Comparison of ENCODE assay signal across 19 cellular contexts in the genomic region with DNA sequence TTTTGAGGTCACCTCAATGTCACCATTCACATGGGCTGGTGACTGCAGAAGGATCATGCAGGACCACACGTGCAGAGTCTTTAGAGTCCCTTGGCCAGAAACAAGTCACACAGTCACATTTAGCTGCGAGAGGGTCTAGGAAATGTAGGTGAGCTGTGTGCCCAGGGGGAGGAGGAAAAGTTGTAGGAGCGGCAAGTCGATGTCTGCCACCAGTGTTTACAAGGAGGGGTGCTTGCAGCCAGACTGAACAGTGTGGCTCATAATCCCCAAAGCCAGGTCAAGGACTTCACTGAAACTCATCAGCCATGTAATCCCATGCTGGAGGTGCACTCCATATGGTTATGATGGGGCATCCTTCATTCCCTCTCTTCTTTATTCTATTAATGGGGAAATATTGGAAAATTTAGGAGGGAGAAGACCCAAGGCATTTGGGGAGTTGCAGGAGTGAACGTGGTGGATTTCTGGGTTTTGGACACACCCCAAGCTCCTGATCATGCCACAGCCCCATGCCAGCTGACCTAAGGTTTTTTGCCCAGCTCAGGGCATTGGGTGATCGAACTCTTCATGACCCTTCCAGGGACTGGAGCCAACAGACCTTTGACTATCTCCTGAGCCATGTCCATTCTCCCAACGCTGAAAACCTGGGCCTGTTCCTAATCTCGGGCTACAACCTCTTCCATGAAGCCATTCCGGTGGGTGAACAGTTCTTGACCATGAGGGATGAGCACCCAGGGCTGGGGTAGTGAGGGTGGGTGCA. TPM values are rescaled to one million over a fixed set of nuclear protein-coding genes. Genes with fewer than 3 reads are reported as not detected.
DNase-seq lines count a peak whose midpoint lies in the region; ATAC-seq, FAIRE-seq and TF ChIP-seq lines count a peak whose summit lies in the region.
"Had no signal": no experiment of that assay in that cellular context is flagged by ENCODE, and none has a peak within 500 bp of the region (broad histone marks: within the 10 kb centered on the region; RNA-seq: fewer than 3 reads in every experiment).

No MANE protein-coding gene starts in this region.

- H3K4me1 ChIP-seq in HEK293 (ENCODE audit: control insufficient read depth, insufficient read depth, low read length) = no peaks in the 10 kb centered on the region
- H3K4me1 ChIP-seq in HepG2 (ENCODE audit: insufficient read depth, low read length) = no peaks in the 10 kb centered on the region
- no peaks in the 10 kb centered on the region for H3K4me1 ChIP-seq in osteoblast (ENCODE audit: insufficient read depth, low read length)
- H3K4me1 ChIP-seq: BLaER1, HAP-1 had no signal

- TF ChIP-seq EP300 in HepG2 (IDR thresholded peaks at IDR 0.05; ENCODE audit: low read depth in 2 of 2, low read length in 2 of 2) (no peak), HepG2 (CRISPR knock-in tag; IDR thresholded peaks at IDR 0.05; ENCODE audit: borderline replicate concordance) (no peak)

- no peak for TF ChIP-seq RAD21 in HepG2 (CRISPR knock-in tag; IDR thresholded peaks at IDR 0.05)

- H3K36me3 ChIP-seq in HEK293 (ENCODE audit: control insufficient read depth in 2 of 2, insufficient read depth in 1 of 2, low read length in 2 of 2) (no peaks in the 10 kb centered on the region), HepG2 (replicated peaks in 1 of 2; ENCODE audit: control insufficient read depth in 1 of 2, insufficient read depth in 2 of 2, low read length in 2 of 2) (no peaks in the 10 kb centered on the region), osteoblast (ENCODE audit: insufficient read depth, low read length) (no peaks in the 10 kb centered on the region)
- H3K36me3 ChIP-seq: BLaER1, HAP-1 had no signal

- H3K27ac ChIP-seq in HEK293 (ENCODE audit: extremely low read depth, low read depth, low read length) (no peak overlapping the region), HepG2 (ENCODE audit: extremely low read length, insufficient read depth, low read length) (no peak overlapping the region), osteoblast (ENCODE audit: low read depth, low read length) (no peak overlapping the region)
- H3K27ac ChIP-seq: BLaER1 had no signal

- H3K4me2 ChIP-seq in HepG2 (ENCODE audit: low read depth, low read length) = no peak overlapping the region
- H3K4me2 ChIP-seq in osteoblast (ENCODE audit: insufficient read depth, low read length) = no peak overlapping the region
- H3K4me2 ChIP-seq: BLaER1 had no signal

- intact Hi-C loops in HepG2 (cut with micrococcal nuclease; ENCODE audit: unreplicated experiment) = no loop called here

- no peak overlapping the region for H3K4me3 ChIP-seq in HEK293 (ENCODE audit: low read depth, low read length)
- no peak overlapping the region for H3K4me3 ChIP-seq in HepG2 (replicated peaks in 1 of 3; ENCODE audit: insufficient read depth in 1 of 3, low read depth in 2 of 3, low read length in 3 of 3)
- H3K4me3 ChIP-seq in osteoblast (ENCODE audit: insufficient read depth, low read length) = no peak overlapping the region
- H3K4me3 ChIP-seq: BLaER1, GM12878, HAP-1 had no signal

- CTCF ChIA-PET in HEK293 (lab: Yijun Ruan, JAX) = interaction anchor here (0.7 to 1.1 kb wide), 2 partner anchors 21 to 58 kb away, joined by 3 read pairs; no protein-coding TSS in a partner anchor
- CTCF ChIA-PET in HepG2 (lab: Yijun Ruan, JAX; ENCODE audit: low intra/inter-chr PET ratio, low total read pairs) = no interaction called here

- TF ChIP-seq POLR2A in HepG2 (IDR thresholded peaks at IDR 0.05; ENCODE audit: insufficient read depth in 1 of 2, low read depth in 2 of 2, low read length in 2 of 2) = no peak

- no peaks in the 10 kb centered on the region for H3K27me3 ChIP-seq in HepG2 (ENCODE audit: control insufficient read depth in 1 of 2, insufficient read depth in 2 of 2, low read length in 2 of 2)
- no peaks in the 10 kb centered on the region for H3K27me3 ChIP-seq in osteoblast (ENCODE audit: insufficient read depth, low read length)
- H3K27me3 ChIP-seq: BLaER1 had no signal

- H3K79me2 ChIP-seq in HepG2 (ENCODE audit: insufficient read depth, low read length) (no peaks in the 10 kb centered on the region), osteoblast (ENCODE audit: insufficient read depth, low read length) (no peaks in the 10 kb centered on the region)

- in situ Hi-C loops in HepG2 (cut with HindIII; ENCODE audit: extremely low pct_ligation_motif_present, low pct_unique_long_range_greater_than_20kb) = loop anchor here (10.0 kb wide), 1 partner anchor 208 kb away; the partner anchor contains the start of genes ALKBH2 and UNG

- no peaks in the 10 kb centered on the region for H3K9me3 ChIP-seq in HEK293 (ENCODE audit: control insufficient read depth, insufficient read depth, low read depth, low read length)
- H3K9me3 ChIP-seq in HepG2 (ENCODE audit: low read length) = peaks cover 9% of the 10 kb centered on the region; the same call in 1 of the 2 replicates
- H3K9me3 ChIP-seq in osteoblast (ENCODE audit: low read depth, low read length) = no peaks in the 10 kb centered on the region
- H3K9me3 ChIP-seq: BLaER1, HAP-1 had no signal

- 34% methylated on average over 9 of the region's 9 CpGs for WGBS in HepG2 (ENCODE audit: low lambda C conversion rate)

- POLR2A ChIA-PET in HEK293 (lab: Yijun Ruan, JAX) (no interaction called here), HepG2 (lab: Yijun Ruan, JAX) (no interaction called here)

- no TSS peak for BruUV-seq in HepG2 (replicated peaks; lab: Mats Ljungman, UMichigan)

- DNase-seq in NCI-H82 treated with DMSO at 0.1 percent for 48 hours (lab: John Stamatoyannopoulos, UW; ENCODE audit: unreplicated experiment) (peak; percentile 73), HepG2 (ENCODE audit: low spot score) (no peak), osteoblast (ENCODE audit: insufficient read length, low spot score, missing footprints) (peak; percentile 34), HTR-8/SVneo (ENCODE audit: insufficient read length, low spot score) (no peak), NCI-H1694 treated with DMSO at 0.1 percent for 48 hours (lab: John Stamatoyannopoulos, UW) (no peak)
- DNase-seq: 8988T; AML-193; CD8-positive, alpha-beta memory T cell; DMS 273 treated with DMSO at 0.1 percent for 48 hours; HFFc6; IMR-90 had no signal

- FAIRE-seq in HepG2 (lab: Jason Lieb, UNC) (no peak), HTR-8/SVneo (lab: Jason Lieb, UNC) (no peak)
- FAIRE-seq: GM12878, GM18507, H1 had no signal

- no peak for ATAC-seq in HepG2
- ATAC-seq in GM18867 (IDR thresholded peaks at IDR 0.05; ENCODE audit: unreplicated experiment) = no peak
- ATAC-seq: GM12878 had no signal

- no peak overlapping the region for H3K9ac ChIP-seq in HepG2 (ENCODE audit: insufficient read depth, low read depth, low read length)
- H3K9ac ChIP-seq: BLaER1 had no signal

- TF ChIP-seq CTCF in HEK293 (tag by site-specific recombination; IDR thresholded peaks at IDR 0.05) (no peak), HepG2 (CRISPR knock-in tag; IDR thresholded peaks at IDR 0.05) (no peak), osteoblast (IDR thresholded peaks at IDR 0.05; ENCODE audit: extremely low read depth, low read depth, low read length) (no peak)

- no peak overlapping the region for H2AFZ ChIP-seq in HepG2 (ENCODE audit: low read length)
- H2AFZ ChIP-seq in osteoblast (ENCODE audit: low read length) = no peak overlapping the region

- H4K20me1 ChIP-seq in HepG2 (ENCODE audit: insufficient read depth, low read length) = no peaks in the 10 kb centered on the region
- no peaks in the 10 kb centered on the region for H4K20me1 ChIP-seq in osteoblast (ENCODE audit: insufficient read depth, low read length)
- H4K20me1 ChIP-seq: BLaER1 had no signal

RNA-seq across cellular contexts. Expression of gene DAO, which starts 7.2 kb away (rescaled TPM):
- total RNA-seq in HepG2 (2016; rRNA removed; fragmentation: Illumina TruSeq; extraction: Trizol) (0.82 and 1.1 TPM in 2 replicates), osteoblast (not detected in 2 replicates)
- 0.44 and 0.51 TPM in 2 replicates for total RNA-seq in HepG2 (2016; cell fraction: cytosol; rRNA removed; fragmentation: Illumina TruSeq; extraction: Trizol; ENCODE audit: low read depth)
- total RNA-seq in HepG2 (2016; cell fraction: insoluble cytoplasmic fraction; rRNA removed; fragmentation: Illumina TruSeq; extraction: Trizol) = 0.97 and 2.2 TPM in 2 replicates
- total RNA-seq in HepG2 (2016; cell fraction: membrane; rRNA removed; fragmentation: Illumina TruSeq; extraction: Trizol) = 0.79 and 1.1 TPM in 2 replicates
- 1.0 and 1.2 TPM in 2 replicates for total RNA-seq in HepG2 (2016; cell fraction: nucleus; rRNA removed; fragmentation: Illumina TruSeq; extraction: Trizol)
- 0.34 and 0.48 TPM in 2 replicates for polyA plus RNA-seq in HepG2 (2011; rRNA removed)
- 0.64 and 0.65 TPM in 2 replicates for polyA plus RNA-seq in HepG2 (2011; cell fraction: cytosol; rRNA removed)
- polyA plus RNA-seq in HepG2 (2011; cell fraction: nucleus; rRNA removed) = 0.48 and 0.59 TPM in 2 replicates
- polyA plus RNA-seq in HepG2 (2012) = 0.23 and 0.43 TPM in 2 replicates
- polyA plus RNA-seq in HepG2 (2016; cell fraction: cytosol; fragmentation: Illumina TruSeq; extraction: Trizol; ENCODE audit: low read depth) = 0.54 and 0.55 TPM in 2 replicates
- polyA plus RNA-seq in HepG2 (2016; cell fraction: insoluble cytoplasmic fraction; fragmentation: Illumina TruSeq; extraction: Trizol; ENCODE audit: low read depth) = 1.6 and 1.7 TPM in 2 replicates
- polyA plus RNA-seq in HepG2 (2016; cell fraction: membrane; fragmentation: Illumina TruSeq; extraction: Trizol; ENCODE audit: low read depth) = 0.45 and 0.80 TPM in 2 replicates
- 1.6 and 1.7 TPM in 2 replicates for polyA plus RNA-seq in HepG2 (2016; cell fraction: nucleus; fragmentation: Illumina TruSeq; extraction: Trizol; ENCODE audit: insufficient read depth, low read depth)
- 0.68 TPM in 1 of 2 replicates, not detected in the other for polyA minus RNA-seq in HepG2 (2011; rRNA and poly(A)+ RNA removed; ENCODE audit: low replicate concordance)
- polyA minus RNA-seq in HepG2 (2011; cell fraction: cytosol; rRNA and poly(A)+ RNA removed) = not detected in 2 replicates
- 0.52 TPM in 1 of 2 replicates, not detected in the other for polyA minus RNA-seq in HepG2 (2011; cell fraction: nucleus; rRNA and poly(A)+ RNA removed)
- total RNA-seq: CD8-positive, alpha-beta memory T cell; Daoy; GM12878; H1; HFFc6; IMR-90 had no signal
- polyA plus RNA-seq: CD8-positive, alpha-beta memory T cell; H1; IMR-90 had no signal

RNA-seq across cellular contexts. Expression of gene SSH1, which starts 29.7 kb away (rescaled TPM):
- total RNA-seq in HepG2 (2016; rRNA removed; fragmentation: Illumina TruSeq; extraction: Trizol) (4.5 and 4.8 TPM in 2 replicates), osteoblast (31.8 and 34.2 TPM in 2 replicates)
- 3.0 and 3.8 TPM in 2 replicates for total RNA-seq in HepG2 (2016; cell fraction: cytosol; rRNA removed; fragmentation: Illumina TruSeq; extraction: Trizol; ENCODE audit: low read depth)
- total RNA-seq in HepG2 (2016; cell fraction: insoluble cytoplasmic fraction; rRNA removed; fragmentation: Illumina TruSeq; extraction: Trizol) = 4.2 and 4.4 TPM in 2 replicates
- 7.9 and 8.2 TPM in 2 replicates for total RNA-seq in HepG2 (2016; cell fraction: membrane; rRNA removed; fragmentation: Illumina TruSeq; extraction: Trizol)
- total RNA-seq in HepG2 (2016; cell fraction: nucleus; rRNA removed; fragmentation: Illumina TruSeq; extraction: Trizol) = 7.0 and 7.7 TPM in 2 replicates
- 4.3 and 4.9 TPM in 2 replicates for polyA plus RNA-seq in HepG2 (2011; rRNA removed)
- 3.1 TPM in 2 replicates for polyA plus RNA-seq in HepG2 (2011; cell fraction: cytosol; rRNA removed)
- polyA plus RNA-seq in HepG2 (2011; cell fraction: nucleus; rRNA removed) = 5.7 and 6.9 TPM in 2 replicates
- 3.6 and 4.3 TPM in 2 replicates for polyA plus RNA-seq in HepG2 (2012)
- polyA plus RNA-seq in HepG2 (2016; cell fraction: cytosol; fragmentation: Illumina TruSeq; extraction: Trizol; ENCODE audit: low read depth) = 3.1 and 3.9 TPM in 2 replicates
- polyA plus RNA-seq in HepG2 (2016; cell fraction: insoluble cytoplasmic fraction; fragmentation: Illumina TruSeq; extraction: Trizol; ENCODE audit: low read depth) = 4.8 and 5.2 TPM in 2 replicates
- polyA plus RNA-seq in HepG2 (2016; cell fraction: membrane; fragmentation: Illumina TruSeq; extraction: Trizol; ENCODE audit: low read depth) = 5.0 and 6.1 TPM in 2 replicates
- 5.5 and 5.7 TPM in 2 replicates for polyA plus RNA-seq in HepG2 (2016; cell fraction: nucleus; fragmentation: Illumina TruSeq; extraction: Trizol; ENCODE audit: insufficient read depth, low read depth)
- 14.1 and 22.8 TPM in 2 replicates for polyA minus RNA-seq in HepG2 (2011; rRNA and poly(A)+ RNA removed; ENCODE audit: low replicate concordance)
- 4.2 and 5.0 TPM in 2 replicates for polyA minus RNA-seq in HepG2 (2011; cell fraction: cytosol; rRNA and poly(A)+ RNA removed)
- polyA minus RNA-seq in HepG2 (2011; cell fraction: nucleus; rRNA and poly(A)+ RNA removed) = 8.1 and 8.6 TPM in 2 replicates

Comparison
In these comparisons a context has a peak if more than half of its experiments do, and no peak if none do; other contexts are left out.
1. DNase-seq: peak in NCI-H82 treated with DMSO at 0.1 percent for 48 hours (single experiment) and osteoblast (single experiment); none in HepG2 (single experiment), HTR-8/SVneo (single experiment) and NCI-H1694 treated with DMSO at 0.1 percent for 48 hours (single experiment).